40 cellular contexts compared by ENCODE assay signal in genomic region chrY:7753708-7754107, GRCh38.
"Had no signal": no experiment of that assay in that cellular context is flagged by ENCODE, and none has a peak within 500 bp of the region (broad histone marks: within the 10 kb centered on the region; RNA-seq: fewer than 3 reads in every experiment).

No MANE protein-coding gene starts in this region.

- H3K36me3 Mint-ChIP-seq: activated naive CD4-positive, alpha-beta T cell treated with anti-CD3 and anti-CD28 coated beads, Interleukin-2, amount 10 ng/mL, durations not matched to agents 7 days and 5 days; activated naive CD4-positive, alpha-beta T cell treated with anti-CD3 and anti-CD28 coated beads, Interleukin-2, amount 50 U/mL, for 24 hours; activated naive CD4-positive, alpha-beta T cell treated with anti-CD3 and anti-CD28 coated beads, Interleukin-2, amount 50 U/mL, for 72 hours; activated naive CD8-positive, alpha-beta T cell; activated naive CD8-positive, alpha-beta T cell treated with anti-CD3 and anti-CD28 coated beads for 36 hours; activated naive CD8-positive, alpha-beta T cell treated with anti-CD3 and anti-CD28 coated beads, Interleukin-2, amount 10 ng/mL, durations not matched to agents 7 days and 5 days; brain had no signal

- ATAC-seq: activated naive CD4-positive, alpha-beta T cell treated with anti-CD3 and anti-CD28 coated beads, Interleukin-2, amount 50 U/mL, for 72 hours; activated naive CD8-positive, alpha-beta T cell treated with anti-CD3 and anti-CD28 coated beads, Interleukin-2, amount 50 U/mL, for 24 hours; activated T-cell treated with anti-CD3 and anti-CD28 coated beads, Interleukin-2, amount 50 U/mL, for 4 hours; activated T-cell treated with anti-CD3 and anti-CD28 coated beads, Interleukin-2, amount 50 U/mL, for 72 hours; activated T-helper 17 cell treated with anti-CD3 and anti-CD28 coated beads, Interleukin-2, amount 50 U/mL, for 72 hours; body of pancreas had no signal

- H3K27ac ChIP-seq: adrenal gland, ascending aorta, body of pancreas, brain microvascular endothelial cell, breast epithelium, cardiac muscle cell had no signal

- H3K27me3 ChIP-seq: adrenal gland, ascending aorta, body of pancreas, brain microvascular endothelial cell, breast epithelium, cardiac muscle cell had no signal

- FAIRE-seq: bronchial epithelial cell had no signal

- H3K4me1 Mint-ChIP-seq: activated naive CD4-positive, alpha-beta T cell treated with anti-CD3 and anti-CD28 coated beads, Interleukin-2, amount 10 ng/mL, durations not matched to agents 7 days and 5 days; activated naive CD4-positive, alpha-beta T cell treated with anti-CD3 and anti-CD28 coated beads, Interleukin-2, amount 50 U/mL, for 24 hours; activated naive CD8-positive, alpha-beta T cell treated with anti-CD3 and anti-CD28 coated beads for 36 hours; activated naive CD8-positive, alpha-beta T cell treated with anti-CD3 and anti-CD28 coated beads, Interleukin-2, amount 10 ng/mL, durations not matched to agents 7 days and 5 days; activated naive CD8-positive, alpha-beta T cell treated with anti-CD3 and anti-CD28 coated beads, Interleukin-2, amount 50 U/mL, for 24 hours; activated T-helper 17 cell treated with anti-CD3 and anti-CD28 coated beads, Interleukin-2, amount 50 U/mL, for 72 hours; brain; central memory CD8-positive, alpha-beta T cell had no signal

- DNase-seq: activated effector memory CD4-positive, alpha-beta T cell treated with anti-CD3 and anti-CD28 coated beads, Interleukin-2, amount 50 U/mL, for 16 hours; activated effector memory CD4-positive, alpha-beta T cell treated with Interleukin-2 at 50 U/mL for 16 hours; activated gamma-delta T cell; activated gamma-delta T cell treated with Interleukin-2 at 50 U/mL for 16 hours; activated naive CD4-positive, alpha-beta T cell; activated naive CD4-positive, alpha-beta T cell treated with anti-CD3 and anti-CD28 coated beads for 36 hours; activated naive CD4-positive, alpha-beta T cell treated with anti-CD3 and anti-CD28 coated beads, Interleukin-2, amount 10 ng/mL, durations not matched to agents 7 days and 5 days; activated naive CD4-positive, alpha-beta T cell treated with anti-CD3 and anti-CD28 coated beads, Interleukin-2, amount 50 U/mL, for 16 hours; activated naive CD4-positive, alpha-beta T cell treated with Interleukin-2 at 50 U/mL for 16 hours; activated naive CD8-positive, alpha-beta T cell treated with anti-CD3 and anti-CD28 coated beads for 36 hours; activated naive CD8-positive, alpha-beta T cell treated with anti-CD3 and anti-CD28 coated beads, Interleukin-2, amount 10 ng/mL, durations not matched to agents 7 days and 5 days; activated naive CD8-positive, alpha-beta T cell treated with anti-CD3 and anti-CD28 coated beads, Interleukin-2, amount 50 U/mL, for 24 hours; activated T-cell treated with anti-CD3 and anti-CD28 coated beads for 4 hours; activated T-cell treated with anti-CD3 and anti-CD28 coated beads, Interleukin-2, amount 50 U/mL, for 1 hour; activated T-cell treated with anti-CD3 and anti-CD28 coated beads, Interleukin-2, amount 50 U/mL, for 24 hours; activated T-cell treated with anti-CD3 and anti-CD28 coated beads, Interleukin-2, amount 50 U/mL, for 4 hours; activated T-cell treated with anti-CD3 and anti-CD28 coated beads, Interleukin-2, amount 50 U/mL, for 48 hours; activated T-cell treated with anti-CD3 and anti-CD28 coated beads, Interleukin-2, amount 50 U/mL, for 72 hours; adrenal gland; amniotic stem cell; amygdala; anterior cingulate cortex; aorta; body of pancreas; brain microvascular endothelial cell; caudate nucleus; central memory CD4-positive, alpha-beta T cell; cerebellar nuclear complex had no signal

- H3K9me3 Mint-ChIP-seq: activated naive CD4-positive, alpha-beta T cell treated with anti-CD3 and anti-CD28 coated beads for 36 hours; activated naive CD4-positive, alpha-beta T cell treated with anti-CD3 and anti-CD28 coated beads, Interleukin-2, amount 10 ng/mL, durations not matched to agents 7 days and 5 days; activated naive CD4-positive, alpha-beta T cell treated with anti-CD3 and anti-CD28 coated beads, Interleukin-2, amount 50 U/mL, for 24 hours; activated naive CD4-positive, alpha-beta T cell treated with anti-CD3 and anti-CD28 coated beads, Interleukin-2, amount 50 U/mL, for 72 hours; activated naive CD8-positive, alpha-beta T cell treated with anti-CD3 and anti-CD28 coated beads for 36 hours; activated naive CD8-positive, alpha-beta T cell treated with anti-CD3 and anti-CD28 coated beads, Interleukin-2, amount 10 ng/mL, durations not matched to agents 7 days and 5 days; activated naive CD8-positive, alpha-beta T cell treated with anti-CD3 and anti-CD28 coated beads, Interleukin-2, amount 50 U/mL, for 24 hours; activated T-cell treated with anti-CD3 and anti-CD28 coated beads, Interleukin-2, amount 50 U/mL, for 24 hours; activated T-cell treated with anti-CD3 and anti-CD28 coated beads, Interleukin-2, amount 50 U/mL, for 4 hours; activated T-cell treated with anti-CD3 and anti-CD28 coated beads, Interleukin-2, amount 50 U/mL, for 72 hours; activated T-helper 1 cell treated with anti-CD3 and anti-CD28 coated beads, Interleukin-12 subunit alpha, Interleukin-12 subunit beta, Interleukin-2, Interleukin-4 antibody, amounts not matched to agents 30 ng/mL and 10 ng/mL and 1 ng/mL, durations not matched to agents 14 hours and 24 hours and 36 hours; activated T-helper 17 cell treated with anti-CD3 and anti-CD28 coated beads, Interleukin-2, amount 50 U/mL, for 72 hours; activated T-helper 2 cell treated with anti-CD3 and anti-CD28 coated beads, Interferon-gamma antibody, Interleukin-2, Interleukin-4, amounts not matched to agents 10 μg/mL and 5 μg/mL and 100 μg/mL, durations not matched to agents 14 hours and 24 hours and 36 hours; central memory CD8-positive, alpha-beta T cell had no signal

- H3K9me3 ChIP-seq: adrenal gland, ascending aorta, body of pancreas, breast epithelium had no signal

- H3K36me3 ChIP-seq: adrenal gland, ascending aorta, brain microvascular endothelial cell, breast epithelium, cardiac muscle cell had no signal

- H3K27me3 Mint-ChIP-seq: activated naive CD8-positive, alpha-beta T cell treated with anti-CD3 and anti-CD28 coated beads, Interleukin-2, amount 50 U/mL, for 24 hours; activated T-cell treated with anti-CD3 and anti-CD28 coated beads, Interleukin-2, amount 50 U/mL, for 24 hours; brain had no signal

- H3K4me1 ChIP-seq: adrenal gland, ascending aorta, body of pancreas, breast epithelium had no signal

- H3K27ac Mint-ChIP-seq: activated naive CD4-positive, alpha-beta T cell treated with anti-CD3 and anti-CD28 coated beads for 36 hours; activated naive CD4-positive, alpha-beta T cell treated with anti-CD3 and anti-CD28 coated beads, Interleukin-2, amount 10 ng/mL, durations not matched to agents 7 days and 5 days; activated naive CD4-positive, alpha-beta T cell treated with anti-CD3 and anti-CD28 coated beads, Interleukin-2, amount 50 U/mL, for 24 hours; activated naive CD4-positive, alpha-beta T cell treated with anti-CD3 and anti-CD28 coated beads, Interleukin-2, amount 50 U/mL, for 72 hours; activated naive CD8-positive, alpha-beta T cell; activated naive CD8-positive, alpha-beta T cell treated with anti-CD3 and anti-CD28 coated beads for 36 hours; activated naive CD8-positive, alpha-beta T cell treated with anti-CD3 and anti-CD28 coated beads, Interleukin-2, amount 10 ng/mL, durations not matched to agents 7 days and 5 days; activated naive CD8-positive, alpha-beta T cell treated with anti-CD3 and anti-CD28 coated beads, Interleukin-2, amount 50 U/mL, for 24 hours; activated T-cell treated with anti-CD3 and anti-CD28 coated beads, Interleukin-2, amount 50 U/mL, for 24 hours; activated T-cell treated with anti-CD3 and anti-CD28 coated beads, Interleukin-2, amount 50 U/mL, for 72 hours; activated T-helper 1 cell treated with anti-CD3 and anti-CD28 coated beads, Interleukin-12 subunit alpha, Interleukin-12 subunit beta, Interleukin-2, Interleukin-4 antibody, amounts not matched to agents 30 ng/mL and 10 ng/mL and 1 ng/mL, durations not matched to agents 14 hours and 24 hours and 36 hours; activated T-helper 17 cell treated with anti-CD3 and anti-CD28 coated beads, Interleukin-2, amount 50 U/mL, for 72 hours; activated T-helper 2 cell treated with anti-CD3 and anti-CD28 coated beads, Interferon-gamma antibody, Interleukin-2, Interleukin-4, amounts not matched to agents 10 μg/mL and 5 μg/mL and 100 μg/mL, durations not matched to agents 14 hours and 24 hours and 36 hours; brain had no signal

- H3K4me3 ChIP-seq: adrenal gland, ascending aorta, body of pancreas, breast epithelium, cardiac muscle cell had no signal

- H3K4me3 Mint-ChIP-seq: activated naive CD4-positive, alpha-beta T cell treated with anti-CD3 and anti-CD28 coated beads for 36 hours; activated naive CD4-positive, alpha-beta T cell treated with anti-CD3 and anti-CD28 coated beads, Interleukin-2, amount 10 ng/mL, durations not matched to agents 7 days and 5 days; activated naive CD4-positive, alpha-beta T cell treated with anti-CD3 and anti-CD28 coated beads, Interleukin-2, amount 50 U/mL, for 24 hours; activated naive CD8-positive, alpha-beta T cell; activated naive CD8-positive, alpha-beta T cell treated with anti-CD3 and anti-CD28 coated beads for 36 hours; activated naive CD8-positive, alpha-beta T cell treated with anti-CD3 and anti-CD28 coated beads, Interleukin-2, amount 10 ng/mL, durations not matched to agents 7 days and 5 days; activated naive CD8-positive, alpha-beta T cell treated with anti-CD3 and anti-CD28 coated beads, Interleukin-2, amount 50 U/mL, for 24 hours; activated T-cell treated with anti-CD3 and anti-CD28 coated beads, Interleukin-2, amount 50 U/mL, for 24 hours; activated T-cell treated with anti-CD3 and anti-CD28 coated beads, Interleukin-2, amount 50 U/mL, for 4 hours; activated T-cell treated with anti-CD3 and anti-CD28 coated beads, Interleukin-2, amount 50 U/mL, for 72 hours; activated T-helper 1 cell treated with anti-CD3 and anti-CD28 coated beads, Interleukin-12 subunit alpha, Interleukin-12 subunit beta, Interleukin-2, Interleukin-4 antibody, amounts not matched to agents 30 ng/mL and 10 ng/mL and 1 ng/mL, durations not matched to agents 14 hours and 24 hours and 36 hours; activated T-helper 17 cell treated with anti-CD3 and anti-CD28 coated beads, Interleukin-2, amount 50 U/mL, for 72 hours; brain; central memory CD8-positive, alpha-beta T cell had no signal
